Comparison of ENCODE assay signal across 22 cellular contexts in the genomic region with DNA sequence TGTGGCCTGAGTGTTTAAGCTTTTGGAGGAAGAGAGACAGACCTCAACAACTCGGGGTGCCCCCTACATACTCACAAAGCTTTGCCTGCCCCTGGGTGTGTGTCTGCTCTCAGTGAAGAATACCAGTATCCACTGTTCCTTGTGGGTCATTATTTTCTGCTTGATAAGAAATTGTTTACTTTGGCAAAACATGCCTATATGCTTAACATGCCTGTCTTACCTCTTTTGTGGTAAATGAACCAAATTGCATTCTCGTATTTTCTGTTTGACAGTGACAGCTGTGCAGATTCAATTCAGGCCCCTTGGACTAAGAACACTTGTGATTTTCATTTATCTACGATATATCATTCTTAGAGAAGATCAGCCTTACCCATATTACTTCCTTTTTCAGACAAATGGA. TPM values are rescaled to one million over a fixed set of nuclear protein-coding genes. Genes with fewer than 3 reads are reported as not detected.
"Had no signal": no experiment of that assay in that cellular context is flagged by ENCODE, and none has a peak within 500 bp of the region (broad histone marks: within the 10 kb centered on the region; RNA-seq: fewer than 3 reads in every experiment).

No MANE protein-coding gene starts in this region.

- H3K4me3 Mint-ChIP-seq: activated CD4-positive, alpha-beta T cell treated with anti-CD3 and anti-CD28 coated beads, Interleukin-2, amount 10 ng/mL, durations not matched to agents 24 days and 14 days; activated CD8-positive, alpha-beta T cell treated with anti-CD3 and anti-CD28 coated beads for 36 hours; activated naive CD4-positive, alpha-beta T cell treated with anti-CD3 and anti-CD28 coated beads, Interleukin-2, amount 10 ng/mL, durations not matched to agents 7 days and 5 days; activated naive CD8-positive, alpha-beta T cell treated with anti-CD3 and anti-CD28 coated beads, Interleukin-2, amount 50 U/mL, for 24 hours; activated T-cell treated with anti-CD3 and anti-CD28 coated beads, Interleukin-2, amount 50 U/mL, for 24 hours; natural killer cell; T-cell had no signal

- H3K36me3 ChIP-seq: breast epithelium, uterus had no signal

- H3K9me3 Mint-ChIP-seq: activated CD4-positive, alpha-beta T cell treated with anti-CD3 and anti-CD28 coated beads, Interleukin-2, amount 10 ng/mL, durations not matched to agents 24 days and 14 days; activated CD8-positive, alpha-beta T cell treated with anti-CD3 and anti-CD28 coated beads for 36 hours; activated naive CD4-positive, alpha-beta T cell treated with anti-CD3 and anti-CD28 coated beads, Interleukin-2, amount 10 ng/mL, durations not matched to agents 7 days and 5 days; activated naive CD8-positive, alpha-beta T cell treated with anti-CD3 and anti-CD28 coated beads, Interleukin-2, amount 50 U/mL, for 24 hours; activated T-cell treated with anti-CD3 and anti-CD28 coated beads, Interleukin-2, amount 50 U/mL, for 24 hours; natural killer cell; T-cell had no signal

- H3K9me3 ChIP-seq: breast epithelium, gastroesophageal sphincter, heart left ventricle, sigmoid colon, tibial artery, uterus had no signal

- H3K27ac ChIP-seq: breast epithelium, coronary artery, gastroesophageal sphincter, heart left ventricle, sigmoid colon, uterus had no signal

- H3K27me3 ChIP-seq: breast epithelium, gastroesophageal sphincter, heart left ventricle, sigmoid colon, tibial artery, uterus had no signal

- H3K4me1 Mint-ChIP-seq: activated CD4-positive, alpha-beta T cell treated with anti-CD3 and anti-CD28 coated beads, Interleukin-2, amount 10 ng/mL, durations not matched to agents 24 days and 14 days; activated naive CD4-positive, alpha-beta T cell treated with anti-CD3 and anti-CD28 coated beads, Interleukin-2, amount 10 ng/mL, durations not matched to agents 7 days and 5 days; activated naive CD8-positive, alpha-beta T cell treated with anti-CD3 and anti-CD28 coated beads, Interleukin-2, amount 50 U/mL, for 24 hours; natural killer cell; T-cell had no signal

- ATAC-seq: activated CD8-positive, alpha-beta T cell treated with anti-CD3 and anti-CD28 coated beads for 36 hours; activated naive CD8-positive, alpha-beta T cell treated with anti-CD3 and anti-CD28 coated beads, Interleukin-2, amount 50 U/mL, for 24 hours; gastroesophageal sphincter; heart left ventricle; natural killer cell; stimulated activated naive CD8-positive, alpha-beta T cell treated with anti-CD3 and anti-CD28 coated beads, Interleukin-15, Interleukin-2, amounts not matched to agents 100 U/mL and 50 U/mL, for 24 hours; T-cell had no signal

- H3K27ac Mint-ChIP-seq: activated CD4-positive, alpha-beta T cell treated with anti-CD3 and anti-CD28 coated beads, Interleukin-2, amount 10 ng/mL, durations not matched to agents 24 days and 14 days; activated CD8-positive, alpha-beta T cell treated with anti-CD3 and anti-CD28 coated beads for 36 hours; activated naive CD4-positive, alpha-beta T cell treated with anti-CD3 and anti-CD28 coated beads, Interleukin-2, amount 10 ng/mL, durations not matched to agents 7 days and 5 days; activated naive CD8-positive, alpha-beta T cell treated with anti-CD3 and anti-CD28 coated beads, Interleukin-2, amount 50 U/mL, for 24 hours; activated T-cell treated with anti-CD3 and anti-CD28 coated beads, Interleukin-2, amount 50 U/mL, for 24 hours; natural killer cell; T-cell had no signal

- H3K4me3 ChIP-seq: breast epithelium, coronary artery, gastroesophageal sphincter, heart left ventricle, sigmoid colon, tibial artery, uterus had no signal

- H3K36me3 Mint-ChIP-seq: activated naive CD4-positive, alpha-beta T cell treated with anti-CD3 and anti-CD28 coated beads, Interleukin-2, amount 10 ng/mL, durations not matched to agents 7 days and 5 days; natural killer cell; T-cell had no signal

- H3K4me1 ChIP-seq: breast epithelium, uterus had no signal

- H3K27me3 Mint-ChIP-seq: activated CD4-positive, alpha-beta T cell treated with anti-CD3 and anti-CD28 coated beads, Interleukin-2, amount 10 ng/mL, durations not matched to agents 24 days and 14 days; activated CD8-positive, alpha-beta T cell treated with anti-CD3 and anti-CD28 coated beads for 36 hours; activated naive CD4-positive, alpha-beta T cell treated with anti-CD3 and anti-CD28 coated beads, Interleukin-2, amount 10 ng/mL, durations not matched to agents 7 days and 5 days; activated naive CD8-positive, alpha-beta T cell treated with anti-CD3 and anti-CD28 coated beads, Interleukin-2, amount 50 U/mL, for 24 hours; activated T-cell treated with anti-CD3 and anti-CD28 coated beads, Interleukin-2, amount 50 U/mL, for 24 hours; T-cell had no signal

- DNase-seq: activated CD4-positive, alpha-beta T cell treated with anti-CD3 and anti-CD28 coated beads, Interleukin-2, amount 10 ng/mL, durations not matched to agents 24 days and 14 days; activated CD4-positive, CD25-positive, alpha-beta regulatory T cell; activated CD8-positive, alpha-beta T cell treated with anti-CD3 and anti-CD28 coated beads for 36 hours; activated naive CD4-positive, alpha-beta T cell treated with anti-CD3 and anti-CD28 coated beads, Interleukin-2, amount 10 ng/mL, durations not matched to agents 7 days and 5 days; activated naive CD8-positive, alpha-beta T cell treated with anti-CD3 and anti-CD28 coated beads, Interleukin-2, amount 50 U/mL, for 24 hours; activated T-cell treated with anti-CD3 and anti-CD28 coated beads, Interleukin-2, amount 50 U/mL, for 24 hours; anterior cingulate cortex; heart left ventricle; kidney glomerular epithelial cell; mesenchymal stem cell; natural killer cell; sigmoid colon; stimulated activated CD4-positive, alpha-beta T cell treated with anti-CD3 and anti-CD28 coated beads, Interleukin-2, amount 100 ng/mL, for 24 hours; stimulated activated naive CD8-positive, alpha-beta T cell treated with anti-CD3 and anti-CD28 coated beads, Interleukin-15, Interleukin-2, amounts not matched to agents 100 U/mL and 50 U/mL, for 24 hours; substantia nigra; T-cell; T-helper 9 cell; tibial artery; uterus had no signal

RNA-seq across cellular contexts. Expression of gene REP15, which starts 50.6 kb away (rescaled TPM):
- total RNA-seq: activated CD8-positive, alpha-beta T cell treated with anti-CD3 and anti-CD28 coated beads for 36 hours; natural killer cell had no signal
